Comparison of ENCODE assay signal across 22 cellular contexts in the genomic region with DNA sequence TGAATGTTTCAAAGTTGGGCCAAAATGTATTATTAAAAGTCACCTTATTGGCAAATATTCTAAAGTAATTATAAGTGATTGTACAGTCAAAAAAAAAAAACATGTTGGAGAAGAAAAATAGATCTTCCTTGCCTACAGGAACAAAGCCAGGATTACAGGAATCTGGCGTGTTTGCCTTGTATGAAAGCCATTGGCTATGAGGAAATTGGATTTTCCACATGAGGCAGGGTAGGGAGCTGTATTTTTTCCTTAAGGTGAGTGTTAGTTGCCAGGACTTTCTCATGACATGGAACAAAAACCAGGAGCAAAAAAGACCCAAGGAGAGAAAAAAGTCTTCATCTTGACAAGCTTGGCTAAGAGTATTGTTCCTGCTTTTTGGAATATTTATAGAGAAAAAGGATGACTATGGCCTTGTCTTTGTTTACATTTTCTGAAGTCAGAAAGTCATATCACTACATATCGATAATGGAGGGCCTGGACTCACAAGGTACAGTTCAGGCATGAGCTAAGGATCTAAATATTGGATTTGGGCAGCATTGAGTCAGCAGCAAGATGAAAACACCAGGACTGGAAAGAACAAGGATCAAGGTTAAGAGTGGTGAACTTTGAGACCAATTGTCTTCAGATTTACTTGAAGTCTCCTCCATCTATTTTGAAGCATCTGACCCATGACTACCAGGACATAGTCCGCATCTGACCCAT.
DNase-seq lines count a peak whose midpoint lies in the region; ATAC-seq, FAIRE-seq and TF ChIP-seq lines count a peak whose summit lies in the region.
"Had no signal": no experiment of that assay in that cellular context is flagged by ENCODE, and none has a peak within 500 bp of the region (broad histone marks: within the 10 kb centered on the region; RNA-seq: fewer than 3 reads in every experiment).

No MANE protein-coding gene starts in this region.

- H3K4me1 Mint-ChIP-seq in GM23338 (peaks cover 15% of the 10 kb centered on the region; the same call in 2 of the 3 replicates), astrocyte (ENCODE audit: low read depth, unreplicated experiment) (peaks cover 3% of the 10 kb centered on the region)
- H3K4me1 Mint-ChIP-seq: CD4-positive, alpha-beta memory T cell had no signal

- H4K20me1 ChIP-seq in GM23338 (replicated peaks; ENCODE audit: insufficient read depth) (no peaks in the 10 kb centered on the region; the same call in 1 of the 2 replicates), astrocyte (ENCODE audit: insufficient read depth, low read length) (no peaks in the 10 kb centered on the region)

- H3K4me3 Mint-ChIP-seq in GM23338 (no peak overlapping the region), astrocyte (ENCODE audit: unreplicated experiment) (no peak overlapping the region)
- H3K4me3 Mint-ChIP-seq: CD4-positive, alpha-beta memory T cell had no signal

- H3K36me3 ChIP-seq in GM23338 (ENCODE audit: insufficient read depth) (no peaks in the 10 kb centered on the region), astrocyte (ENCODE audit: insufficient read depth, low read length) (no peaks in the 10 kb centered on the region)
- no peaks in the 10 kb centered on the region for H3K36me3 ChIP-seq in effector memory CD4-positive, alpha-beta T cell (ENCODE audit: control insufficient read depth, insufficient read depth, low read length)
- H3K36me3 ChIP-seq: MG63, Peyer's patch had no signal

- H2AFZ ChIP-seq in GM23338 (0 out of 2 replicates have a peak overlapping the region, but pooled peaks have one; percentile 32), astrocyte (ENCODE audit: low read depth, low read length) (no peak overlapping the region)

- H3K79me2 ChIP-seq in GM23338 (replicated peaks; ENCODE audit: insufficient read depth): no peaks in the 10 kb centered on the region
- H3K79me2 ChIP-seq in astrocyte (ENCODE audit: insufficient read depth, low read length): no peaks in the 10 kb centered on the region

- H3K27ac Mint-ChIP-seq in GM23338 (no peak overlapping the region), astrocyte (ENCODE audit: unreplicated experiment) (no peak overlapping the region)
- H3K27ac Mint-ChIP-seq: CD4-positive, alpha-beta memory T cell had no signal

- H3K27ac ChIP-seq in GM23338 (ENCODE audit: low read depth): no peak overlapping the region
- no peak overlapping the region for H3K27ac ChIP-seq in astrocyte (ENCODE audit: low read depth, low read length)
- H3K27ac ChIP-seq in effector memory CD4-positive, alpha-beta T cell (ENCODE audit: insufficient read depth, low read length, poor library complexity, severe bottlenecking): no peak overlapping the region
- H3K27ac ChIP-seq: A549, Peyer's patch had no signal

- ATAC-seq in GM23338 (no peak), sciatic nerve (peak; percentile 56)
- ATAC-seq: A549 had no signal

- H3K9ac ChIP-seq in astrocyte (ENCODE audit: low read length): no peak overlapping the region

- H3K36me3 Mint-ChIP-seq in GM23338 (ENCODE audit: low read depth) (no peaks in the 10 kb centered on the region), astrocyte (ENCODE audit: low read depth, unreplicated experiment) (no peaks in the 10 kb centered on the region)
- H3K36me3 Mint-ChIP-seq: CD4-positive, alpha-beta memory T cell had no signal

- no peaks in the 10 kb centered on the region for H3K9me3 ChIP-seq in astrocyte (ENCODE audit: insufficient read depth, low read depth, low read length)
- no peaks in the 10 kb centered on the region for H3K9me3 ChIP-seq in effector memory CD4-positive, alpha-beta T cell (ENCODE audit: control insufficient read depth, low read length)
- H3K9me3 ChIP-seq: A549, MG63, Peyer's patch had no signal

- no peaks in the 10 kb centered on the region for H3F3A ChIP-seq in GM23338 (replicated peaks; ENCODE audit: low read depth)

- TF ChIP-seq CTCF in GM23338 (conservative IDR thresholded peaks at IDR 0.05; ENCODE audit: low read depth in 2 of 2) (no peak), astrocyte (IDR thresholded peaks at IDR 0.05; ENCODE audit: insufficient read depth, low read depth, low read length) (no peak), lower leg skin (IDR thresholded peaks at IDR 0.05) (no peak)

- H3K4me2 ChIP-seq in GM23338: no peak overlapping the region
- no peak overlapping the region for H3K4me2 ChIP-seq in astrocyte (ENCODE audit: low read length)
- H3K4me2 ChIP-seq: A549 had no signal

- H3K9me2 ChIP-seq in GM23338 (ENCODE audit: insufficient read depth): peaks cover 8% of the 10 kb centered on the region; the same call in 1 of the 2 replicates

- WGBS in lower leg skin, 2 donors: 72% methylated on average over 3 of the region's 3 CpGs

- DNase-seq in GM23338 (ENCODE audit: low spot score) (no peak), astrocyte (ENCODE audit: low read depth) (no peak), sciatic nerve (ENCODE audit: low spot score) (no peak), hippocampal formation (lab: John Stamatoyannopoulos, UW) (no peak), lower leg skin (ENCODE audit: low spot score in 2 of 2) (no peak)
- no peak for DNase-seq in effector memory CD4-positive, alpha-beta T cell
- DNase-seq: C1 segment of cervical spinal cord; Caco-2; CD4-positive, alpha-beta memory T cell; HCEC 1CT; IMR-90; KG1; MG63; NCI-H2029; NCI-H446 treated with DMSO at 0.1 percent for 48 hours; NCI-H526 treated with DMSO at 0.1 percent for 48 hours; Peyer's patch; SHP77 treated with DMSO at 0.1 percent for 48 hours had no signal

- H3K9me3 Mint-ChIP-seq in GM23338 (no peaks in the 10 kb centered on the region), astrocyte (ENCODE audit: unreplicated experiment) (peaks cover 2% of the 10 kb centered on the region)

- FAIRE-seq in astrocyte (lab: Jason Lieb, UNC): peak; percentile 60
- peak; percentile 36 for FAIRE-seq in islet of Langerhans (lab: Jason Lieb, UNC)
- FAIRE-seq: A549, G401.6, H1 had no signal

- no peaks in the 10 kb centered on the region for H3K4me1 ChIP-seq in GM23338 (ENCODE audit: insufficient read depth)
- no peaks in the 10 kb centered on the region for H3K4me1 ChIP-seq in astrocyte (ENCODE audit: insufficient read depth, low read length)
- H3K4me1 ChIP-seq in effector memory CD4-positive, alpha-beta T cell (ENCODE audit: control insufficient read depth, insufficient read depth, low read length, poor library complexity, severe bottlenecking): no peaks in the 10 kb centered on the region
- H3K4me1 ChIP-seq: Peyer's patch had no signal

- H3K27me3 Mint-ChIP-seq in GM23338 (ENCODE audit: insufficient read depth, low read depth, poor library complexity) (no peaks in the 10 kb centered on the region), astrocyte (ENCODE audit: low read depth, unreplicated experiment) (no peaks in the 10 kb centered on the region)
- H3K27me3 Mint-ChIP-seq: CD4-positive, alpha-beta memory T cell had no signal

- H3K27me3 ChIP-seq in GM23338 (ENCODE audit: insufficient read depth): no peaks in the 10 kb centered on the region
- no peaks in the 10 kb centered on the region for H3K27me3 ChIP-seq in astrocyte (ENCODE audit: insufficient read depth, low read length)
- H3K27me3 ChIP-seq in effector memory CD4-positive, alpha-beta T cell (replicated peaks; ENCODE audit: control insufficient read depth, insufficient read depth, low read length, poor library complexity, severe bottlenecking): no peaks in the 10 kb centered on the region
- H3K27me3 ChIP-seq: MG63, Peyer's patch had no signal

- H3K4me3 ChIP-seq in GM23338 (no peak overlapping the region), astrocyte (ENCODE audit: insufficient read depth, low read depth, low read length) (no peak overlapping the region), lower leg skin (ENCODE audit: low read depth, poor library complexity, severe bottlenecking) (no peak overlapping the region)
- H3K4me3 ChIP-seq in effector memory CD4-positive, alpha-beta T cell (ENCODE audit: insufficient read depth, low read depth, low read length, poor library complexity, severe bottlenecking): no peak overlapping the region
- H3K4me3 ChIP-seq: A549, MG63, Peyer's patch had no signal

- intact Hi-C loops in sciatic nerve (cut with DNase I) (no loop called here), lower leg skin (cut with DNase I; ENCODE audit: low total_unique reads) (no loop called here)

- TF ChIP-seq POLR2A in lower leg skin (IDR thresholded peaks at IDR 0.05): no peak

TF ChIP-seq in GM23338, 12 proteins besides CTCF, POLR2A, EP300 and RAD21 (continues in another document):
- TF ChIP-seq EZH2phosphoT487 (IDR thresholded peaks at IDR 0.05; ENCODE audit: unreplicated experiment) (no peak), POLR2AphosphoS5 (IDR thresholded peaks at IDR 0.05; ENCODE audit: low read depth) (no peak), ZNF114 (CRISPR knock-in tag; IDR thresholded peaks at IDR 0.05) (no peak), JUNB (IDR thresholded peaks at IDR 0.05; ENCODE audit: unreplicated experiment) (no peak), STAT1 (IDR thresholded peaks at IDR 0.05; ENCODE audit: unreplicated experiment) (no peak), CREB1 (CRISPR knock-in tag; IDR thresholded peaks at IDR 0.05; ENCODE audit: low read depth) (no peak), EZH2 (IDR thresholded peaks at IDR 0.05; ENCODE audit: low read depth, unreplicated experiment) (no peak)
- TF ChIP-seq, protein P1, sequence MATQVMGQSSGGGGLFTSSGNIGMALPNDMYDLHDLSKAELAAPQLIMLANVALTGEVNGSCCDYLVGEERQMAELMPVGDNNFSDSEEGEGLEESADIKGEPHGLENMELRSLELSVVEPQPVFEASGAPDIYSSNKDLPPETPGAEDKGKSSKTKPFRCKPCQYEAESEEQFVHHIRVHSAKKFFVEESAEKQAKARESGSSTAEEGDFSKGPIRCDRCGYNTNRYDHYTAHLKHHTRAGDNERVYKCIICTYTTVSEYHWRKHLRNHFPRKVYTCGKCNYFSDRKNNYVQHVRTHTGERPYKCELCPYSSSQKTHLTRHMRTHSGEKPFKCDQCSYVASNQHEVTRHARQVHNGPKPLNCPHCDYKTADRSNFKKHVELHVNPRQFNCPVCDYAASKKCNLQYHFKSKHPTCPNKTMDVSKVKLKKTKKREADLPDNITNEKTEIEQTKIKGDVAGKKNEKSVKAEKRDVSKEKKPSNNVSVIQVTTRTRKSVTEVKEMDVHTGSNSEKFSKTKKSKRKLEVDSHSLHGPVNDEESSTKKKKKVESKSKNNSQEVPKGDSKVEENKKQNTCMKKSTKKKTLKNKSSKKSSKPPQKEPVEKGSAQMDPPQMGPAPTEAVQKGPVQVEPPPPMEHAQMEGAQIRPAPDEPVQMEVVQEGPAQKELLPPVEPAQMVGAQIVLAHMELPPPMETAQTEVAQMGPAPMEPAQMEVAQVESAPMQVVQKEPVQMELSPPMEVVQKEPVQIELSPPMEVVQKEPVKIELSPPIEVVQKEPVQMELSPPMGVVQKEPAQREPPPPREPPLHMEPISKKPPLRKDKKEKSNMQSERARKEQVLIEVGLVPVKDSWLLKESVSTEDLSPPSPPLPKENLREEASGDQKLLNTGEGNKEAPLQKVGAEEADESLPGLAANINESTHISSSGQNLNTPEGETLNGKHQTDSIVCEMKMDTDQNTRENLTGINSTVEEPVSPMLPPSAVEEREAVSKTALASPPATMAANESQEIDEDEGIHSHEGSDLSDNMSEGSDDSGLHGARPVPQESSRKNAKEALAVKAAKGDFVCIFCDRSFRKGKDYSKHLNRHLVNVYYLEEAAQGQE (IDR thresholded peaks at IDR 0.05; ENCODE audit: unreplicated experiment): no peak
